Comparison of ENCODE assay signal across 1 cellular context in genomic region chr20:2691663-2692035, GRCh38.
TF ChIP-seq lines count a peak whose summit lies in the region.

No MANE protein-coding gene starts in this region.

TF ChIP-seq in K562, 482 proteins besides CTCF, POLR2A, EP300 and RAD21:
- no peak for TF ChIP-seq DEAF1 (CRISPR knock-in tag; IDR thresholded peaks at IDR 0.05)
- TF ChIP-seq STAT5A (IDR thresholded peaks at IDR 0.05; ENCODE audit: borderline replicate concordance, low read length), result no peak
- TF ChIP-seq MLX (CRISPR knock-in tag; conservative IDR thresholded peaks at IDR 0.05), result no peak
- no peak for TF ChIP-seq BRD4 (IDR thresholded peaks at IDR 0.05)
- TF ChIP-seq ESRRB (CRISPR knock-in tag; IDR thresholded peaks at IDR 0.05; ENCODE audit: borderline replicate concordance), result no peak
- no peak for TF ChIP-seq ZFP36 (IDR thresholded peaks at IDR 0.05; ENCODE audit: low read depth, low read length, partially characterized antibody)
- TF ChIP-seq USF2 (CRISPR knock-in tag; IDR thresholded peaks at IDR 0.05), result no peak
- no peak for TF ChIP-seq HBP1 (CRISPR knock-in tag; IDR thresholded peaks at IDR 0.05)
- no peak for TF ChIP-seq C11orf30 (IDR thresholded peaks at IDR 0.05; ENCODE audit: low read depth)
- no peak for TF ChIP-seq CCAR2 (IDR thresholded peaks at IDR 0.05; ENCODE audit: low read depth, low read length)
- TF ChIP-seq HMBOX1 (IDR thresholded peaks at IDR 0.05), result no peak
- no peak for TF ChIP-seq EHMT2 (IDR thresholded peaks at IDR 0.05)
- TF ChIP-seq XRCC3 (IDR thresholded peaks at IDR 0.05), result no peak
- TF ChIP-seq STAG1 (CRISPR knock-in tag; IDR thresholded peaks at IDR 0.05; ENCODE audit: borderline replicate concordance), result no peak
- TF ChIP-seq MAFG (tag; conservative IDR thresholded peaks at IDR 0.05), result no peak
- TF ChIP-seq ZSCAN32 (CRISPR knock-in tag; IDR thresholded peaks at IDR 0.05), result no peak
- TF ChIP-seq ZNF324 (CRISPR knock-in tag; IDR thresholded peaks at IDR 0.05), result no peak
TF ChIP-seq in K562: peak in this region for 0.
